ENCODE assay signal across 8 cellular contexts in genomic region chr1:21278208-21278861, GRCh38. TPM values are rescaled to one million over a fixed set of nuclear protein-coding genes. Genes with fewer than 3 reads are reported as not detected.
DNase-seq lines count a peak whose midpoint lies in the region; ATAC-seq and TF ChIP-seq lines count a peak whose summit lies in the region.
"Had no signal": no experiment of that assay in that cellular context is flagged by ENCODE, and none has a peak within 500 bp of the region (broad histone marks: within the 10 kb centered on the region; RNA-seq: fewer than 3 reads in every experiment).

No MANE protein-coding gene starts in this region.

- DNase-seq in SJCRH30 (no peak), left lung (no peak), COLO829 (ENCODE audit: low spot score) (no peak), NCI-H2107 (lab: John Stamatoyannopoulos, UW) (no peak)
- DNase-seq in central memory CD8-positive, alpha-beta T cell (ENCODE audit: low spot score in 2 of 2) = no peak

- no peak overlapping the region for H3K4me3 ChIP-seq in SJCRH30
- H3K4me3 ChIP-seq in left lung = peak overlapping the region in 1 of 2 donors; percentile 19
- peak overlapping the region in 1 of 2 donors; percentile 3 for H3K4me3 ChIP-seq in stomach smooth muscle (ENCODE audit: low read length in 2 of 2)
- H3K4me3 ChIP-seq: GM12878 had no signal

- H3K36me3 Mint-ChIP-seq in central memory CD8-positive, alpha-beta T cell (ENCODE audit: insufficient read depth) = peaks cover 5% of the 10 kb centered on the region

- no peak overlapping the region for H3K4me3 Mint-ChIP-seq in central memory CD8-positive, alpha-beta T cell

- H3K27ac ChIP-seq in SJCRH30 = peak overlapping the region; percentile 84; the same call in 1 of the 2 replicates
- peak overlapping the region; percentile 71 to 84 for H3K27ac ChIP-seq in left lung
- peak overlapping the region; percentile 46 for H3K27ac ChIP-seq in stomach smooth muscle (ENCODE audit: low read length)

- no peak for TF ChIP-seq CTCF in left lung (IDR thresholded peaks at IDR 0.05)

- intact Hi-C loops in left lung (cut with DNase I) = no loop called here

- no peaks in the 10 kb centered on the region for H3K27me3 ChIP-seq in SJCRH30
- H3K27me3 ChIP-seq in left lung = no peaks in the 10 kb centered on the region
- H3K27me3 ChIP-seq in stomach smooth muscle (ENCODE audit: control insufficient read depth in 1 of 2, insufficient read depth in 2 of 2, low read length in 2 of 2) = no peaks in the 10 kb centered on the region

- ATAC-seq in central memory CD8-positive, alpha-beta T cell (replicated peaks; ENCODE audit: extremely low read depth, poor library complexity, severe bottlenecking) = no peak
- ATAC-seq in left lung (peak; percentile 18), GM18909 (IDR thresholded peaks at IDR 0.05; ENCODE audit: poor library complexity, unreplicated experiment) (no peak)
- ATAC-seq: GM12878 had no signal

- H3K9ac ChIP-seq in stomach smooth muscle (ENCODE audit: low read length in 2 of 2) = no peak overlapping the region

- H3K36me3 ChIP-seq in SJCRH30 (peaks cover 10% of the 10 kb centered on the region), left lung (peaks cover 0 to 41% of the 10 kb centered on the region in 2 donors), stomach smooth muscle (ENCODE audit: control insufficient read depth in 2 of 2, insufficient read depth in 2 of 2, low read length in 2 of 2) (peaks cover 0 to 9% of the 10 kb centered on the region in 2 donors)

- H3K9me3 Mint-ChIP-seq in central memory CD8-positive, alpha-beta T cell = no peaks in the 10 kb centered on the region

- H3K27me3 Mint-ChIP-seq in central memory CD8-positive, alpha-beta T cell = no peaks in the 10 kb centered on the region

- peaks cover 39% of the 10 kb centered on the region for H3K4me1 Mint-ChIP-seq in central memory CD8-positive, alpha-beta T cell

- peaks cover 51% of the 10 kb centered on the region for H3K4me1 ChIP-seq in SJCRH30
- peaks cover 18 to 72% of the 10 kb centered on the region in 2 donors for H3K4me1 ChIP-seq in left lung
- peaks cover 42% of the 10 kb centered on the region for H3K4me1 ChIP-seq in stomach smooth muscle (ENCODE audit: control insufficient read depth, insufficient read depth, low read length)

- peak overlapping the region; percentile 86 for H3K27ac Mint-ChIP-seq in central memory CD8-positive, alpha-beta T cell (ENCODE audit: low read depth)

- H3K9me3 ChIP-seq in SJCRH30 (replicated peaks) (no peaks in the 10 kb centered on the region), left lung (no peaks in the 10 kb centered on the region), stomach smooth muscle (ENCODE audit: control insufficient read depth in 2 of 2, low read length in 2 of 2) (no peaks in the 10 kb centered on the region)

RNA-seq across cellular contexts. Expression of gene ECE1, which starts 11.9 kb away (rescaled TPM):
- 73.2 and 74.5 TPM in 2 replicates for total RNA-seq in SJCRH30 (2014; rRNA removed; shearing (Covaris generic))
- total RNA-seq in left lung = 100 to 1,000 TPM in 1 of 2 donors, 10 to 100 TPM in 1; 91.7 to 107 TPM
